8 cellular contexts compared by ENCODE assay signal in the genomic region with DNA sequence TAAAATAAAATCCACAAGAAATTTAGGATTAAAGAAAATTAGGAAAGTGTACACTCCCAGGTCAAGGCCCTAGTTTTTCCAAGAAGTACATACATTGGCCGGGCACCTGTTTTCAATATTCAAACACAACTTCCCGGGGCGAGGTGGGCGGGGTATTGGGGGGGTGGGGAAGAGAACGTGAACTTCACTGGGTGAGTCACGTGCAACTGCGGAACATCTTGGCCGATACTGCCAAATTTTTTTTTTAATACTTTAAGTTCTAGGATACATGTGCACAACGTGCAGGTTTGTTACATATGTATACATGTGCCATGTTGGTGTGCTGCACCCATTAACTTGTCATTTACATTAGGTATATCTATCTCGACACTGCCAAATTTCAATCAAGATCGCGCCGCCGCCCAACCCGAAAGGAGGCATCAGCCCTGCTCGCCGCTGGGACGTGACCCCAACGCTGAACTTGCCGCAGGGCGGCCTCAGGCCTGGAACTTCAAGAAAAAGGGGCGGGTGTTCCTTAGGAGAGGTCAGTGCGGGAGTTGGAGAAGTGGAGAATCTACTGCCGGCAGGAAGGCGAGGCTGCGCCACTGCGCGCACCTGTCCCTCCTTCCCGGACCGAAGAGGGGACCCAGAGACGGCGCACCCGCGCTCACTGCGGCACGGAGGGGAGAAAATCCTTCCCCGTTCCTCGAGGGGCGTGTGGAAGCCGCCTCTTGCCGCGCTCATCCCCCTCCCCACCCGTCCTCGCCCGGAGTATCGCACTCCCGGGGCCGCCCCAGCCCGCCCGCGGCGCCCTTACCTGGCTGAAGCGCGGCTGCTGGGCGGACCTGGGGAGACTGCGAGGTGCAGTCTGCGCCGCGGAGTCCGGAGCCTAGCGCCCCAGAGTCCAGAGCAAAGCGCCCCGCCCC. TPM values are rescaled to one million over a fixed set of nuclear protein-coding genes. Genes with fewer than 3 reads are reported as not detected.
DNase-seq lines count a peak whose midpoint lies in the region; ATAC-seq and TF ChIP-seq lines count a peak whose summit lies in the region.

A gene (minus strand): TSS at position 883 of the 905 bp plus-strand sequence. CDS start 41,224 bp downstream, outside the sequence.

- peak within 1 kb of the TSS; percentile 77 for H3K9ac ChIP-seq in neuronal stem cell (ENCODE audit: low read depth, low read length, poor library complexity)

- DNase-seq in activated effector memory CD4-positive, alpha-beta T cell treated with anti-CD3 and anti-CD28 coated beads, Interleukin-2, amount 50 U/mL, for 16 hours, result peak; percentile 64
- no peak for DNase-seq in activated effector memory CD4-positive, alpha-beta T cell treated with Interleukin-2 at 50 U/mL for 16 hours
- DNase-seq in NCI-H2196 (lab: John Stamatoyannopoulos, UW; ENCODE audit: unreplicated experiment) (peak; percentile 65), fibroblast of villous mesenchyme (ENCODE audit: low read depth) (peak; percentile 10), neuronal stem cell (ENCODE audit: low spot score) (peak; percentile 20), ureter (ENCODE audit: low spot score) (peak; percentile 60)
- DNase-seq in activated CD8-positive, alpha-beta memory T cell treated with anti-CD3 and anti-CD28 coated beads, Interleukin-2, amount 50 U/mL, for 4 hours, result peak; percentile 43

- peak within 1 kb of the TSS; percentile 58 for H2BK15ac ChIP-seq in neuronal stem cell (ENCODE audit: low read length)

- H4K91ac ChIP-seq in neuronal stem cell (ENCODE audit: low read depth, low read length, poor library complexity), result no peak within 1 kb of the TSS

- peak within 1 kb of the TSS; percentile 17 for H3K14ac ChIP-seq in neuronal stem cell (ENCODE audit: low read length)

- peak within 1 kb of the TSS; percentile 86 for H3K18ac ChIP-seq in neuronal stem cell (ENCODE audit: low read length)

- H3K4me3 ChIP-seq in fibroblast of villous mesenchyme (ENCODE audit: low read depth, low read length) (peak within 1 kb of the TSS; percentile 69), neuronal stem cell (ENCODE audit: low read length in 2 of 2) (peak within 1 kb of the TSS; percentile 45 to 90)

- peaks cover 2 to 10% of the 10 kb centered on the region in 2 donors for H3K9me3 ChIP-seq in neuronal stem cell (replicated peaks in 1 of 2; ENCODE audit: control insufficient read depth in 2 of 2, insufficient read depth in 1 of 2, low read depth in 1 of 2, low read length in 2 of 2)

- H2BK5ac ChIP-seq in neuronal stem cell (ENCODE audit: low read length), result no peak within 1 kb of the TSS

- no peaks in the 10 kb centered on the region for H3K36me3 ChIP-seq in neuronal stem cell (replicated peaks in 1 of 2; ENCODE audit: control insufficient read depth in 2 of 2, insufficient read depth in 2 of 2, low read length in 2 of 2)

- H3K4ac ChIP-seq in neuronal stem cell (ENCODE audit: low read length), result no peak within 1 kb of the TSS

- peak within 1 kb of the TSS; percentile 89 for H3K4me2 ChIP-seq in neuronal stem cell (ENCODE audit: insufficient read depth, low read length, poor library complexity, severe bottlenecking)

- ATAC-seq in HG02840 (IDR thresholded peaks at IDR 0.05; ENCODE audit: low FRiP score, unreplicated experiment), result peak; percentile 34

- H4K8ac ChIP-seq in neuronal stem cell (ENCODE audit: low read depth, low read length), result peak within 1 kb of the TSS; percentile 86

- TF ChIP-seq CTCF in fibroblast of villous mesenchyme (IDR thresholded peaks at IDR 0.05; ENCODE audit: insufficient read depth, low read depth, low read length), result no peak

- no peaks in the 10 kb centered on the region for H3K79me1 ChIP-seq in neuronal stem cell (ENCODE audit: low read depth, low read length)

- WGBS in neuronal stem cell (ENCODE audit: extremely low coverage in 2 of 2, insufficient read length in 2 of 2, insufficient replicate concordance in 1 of 2), 2 donors, result no CpG with 5 or more reads among the region's 63 CpGs

- no peak within 1 kb of the TSS for H2BK12ac ChIP-seq in neuronal stem cell (ENCODE audit: low read length)

- peaks cover 0 to 49% (median 9%) of the 10 kb centered on the region in 3 experiments for H3K27me3 ChIP-seq in neuronal stem cell (ENCODE audit: control insufficient read depth in 3 of 3, insufficient read depth in 3 of 3, low read depth in 1 of 3, low read length in 3 of 3)

- no peak within 1 kb of the TSS for H3K27ac ChIP-seq in neuronal stem cell (replicated peaks; ENCODE audit: low read length)

- H2BK120ac ChIP-seq in neuronal stem cell (ENCODE audit: low read depth, low read length), result no peak within 1 kb of the TSS

- H3K23ac ChIP-seq in neuronal stem cell (ENCODE audit: low read depth, low read length, poor library complexity), result peak within 1 kb of the TSS; percentile 95

- no peak within 1 kb of the TSS for H2AK5ac ChIP-seq in neuronal stem cell (ENCODE audit: low read depth, low read length)

- peak within 1 kb of the TSS; percentile 88 for H2AFZ ChIP-seq in neuronal stem cell (ENCODE audit: low read length)

- H3K4me1 ChIP-seq in neuronal stem cell (ENCODE audit: control insufficient read depth in 2 of 2, insufficient read depth in 1 of 2, low read depth in 1 of 2, low read length in 2 of 2), result no peaks in the 10 kb centered on the region

RNA-seq across cellular contexts. Expression of the gene that starts here (rescaled TPM):
- total RNA-seq in fibroblast of villous mesenchyme, result 0.32 and 0.43 TPM in 2 replicates
- polyA plus RNA-seq in neuronal stem cell (2013, experiment 1 of 2), result 0.04 TPM
- 0.06 TPM for polyA plus RNA-seq in neuronal stem cell (2013, experiment 2 of 2)
- 3.4 TPM for total RNA-seq in ureter

Comparison
In these comparisons a context has a peak if more than half of its experiments do, and no peak if none do; other contexts are left out.
1. Peak in DNase-seq and H3K4me3 ChIP-seq in fibroblast of villous mesenchyme; RNA of the gene not detected or under 1 TPM.